ENCODE assay signal across 8 cellular contexts in the genomic region with DNA sequence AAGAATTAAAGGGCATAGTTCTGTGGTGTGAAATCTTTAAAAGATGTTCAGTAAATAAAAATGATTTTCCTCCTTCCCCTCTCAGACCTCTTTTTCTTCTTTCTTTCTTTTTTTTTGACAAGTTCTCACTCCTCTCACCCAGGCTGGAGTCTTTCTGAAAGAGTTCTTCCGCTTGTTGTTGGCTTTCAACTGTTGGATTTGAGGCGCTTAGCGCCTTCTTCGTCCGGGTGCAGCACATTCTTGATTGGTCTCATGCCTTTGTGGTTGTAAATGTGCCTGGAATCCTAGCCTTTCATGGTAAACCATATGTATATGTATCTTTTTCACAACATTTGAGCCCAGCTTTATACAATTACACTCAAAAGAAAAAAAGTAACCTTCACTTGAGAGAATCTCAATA. TPM values are rescaled to one million over a fixed set of nuclear protein-coding genes. Genes with fewer than 3 reads are reported as not detected.
A peak's percentile ranks its signal among the peaks of the same experiment; 100 is the strongest.
DNase-seq lines count a peak whose midpoint lies in the region; ATAC-seq and TF ChIP-seq lines count a peak whose summit lies in the region.

No MANE protein-coding gene starts in this region.

- DNase-seq in CD14-positive monocyte (ENCODE audit: low spot score) (no peak), LNCaP clone FGC (ENCODE audit: low read depth) (no peak), mesenteric fat pad (ENCODE audit: low spot score) (no peak)
- DNase-seq in central memory CD8-positive, alpha-beta T cell (ENCODE audit: low spot score in 2 of 2) = no peak
- no peak for DNase-seq in natural killer cell treated with Interleukin-12 subunit alpha and Interleukin-12 subunit beta and Interleukin-15 and Interleukin-18, amount 100 ng/mL, for 72 hours (ENCODE audit: low spot score)

- intact Hi-C loops in CD14-positive monocyte (cut with micrococcal nuclease) = loop anchor here (10.0 kb wide), 2 partner anchors 191 to 211 kb away; partner anchors contain the start of gene F5 (in 1 of the 2)

- peaks cover 18 to 21% of the 10 kb centered on the region in 2 donors for H3K36me3 Mint-ChIP-seq in CD14-positive monocyte
- peaks cover 14% of the 10 kb centered on the region for H3K36me3 Mint-ChIP-seq in central memory CD8-positive, alpha-beta T cell (ENCODE audit: insufficient read depth)
- H3K36me3 Mint-ChIP-seq in natural killer cell treated with Interleukin-12 subunit alpha and Interleukin-12 subunit beta and Interleukin-15 and Interleukin-18, amount 100 ng/mL, for 72 hours = peaks cover 20% of the 10 kb centered on the region

- ATAC-seq in central memory CD8-positive, alpha-beta T cell (replicated peaks; ENCODE audit: extremely low read depth, poor library complexity, severe bottlenecking) = no peak
- ATAC-seq in natural killer cell treated with Interleukin-12 subunit alpha and Interleukin-12 subunit beta and Interleukin-15 and Interleukin-18, amount 100 ng/mL, for 72 hours = no peak
- ATAC-seq in HG03025 (IDR thresholded peaks at IDR 0.05; ENCODE audit: low FRiP score, unreplicated experiment) = no peak
- no peak for ATAC-seq in HG03565 (IDR thresholded peaks at IDR 0.05; ENCODE audit: unreplicated experiment)
- ATAC-seq in HG03039 (IDR thresholded peaks at IDR 0.05; ENCODE audit: unreplicated experiment) = no peak

- H3K4me3 ChIP-seq in LNCaP clone FGC (ENCODE audit: low read depth, low read length) = peak overlapping the region; percentile 73

- H3K27me3 Mint-ChIP-seq in CD14-positive monocyte (ENCODE audit: low read depth in 3 of 3) = peaks cover 0 to 2% (median 0%) of the 10 kb centered on the region in 3 donors
- no peaks in the 10 kb centered on the region for H3K27me3 Mint-ChIP-seq in central memory CD8-positive, alpha-beta T cell
- no peaks in the 10 kb centered on the region for H3K27me3 Mint-ChIP-seq in natural killer cell treated with Interleukin-12 subunit alpha and Interleukin-12 subunit beta and Interleukin-15 and Interleukin-18, amount 100 ng/mL, for 72 hours

- H3K9me3 Mint-ChIP-seq in CD14-positive monocyte = no peaks in the 10 kb centered on the region
- no peaks in the 10 kb centered on the region for H3K9me3 Mint-ChIP-seq in central memory CD8-positive, alpha-beta T cell
- no peaks in the 10 kb centered on the region for H3K9me3 Mint-ChIP-seq in natural killer cell treated with Interleukin-12 subunit alpha and Interleukin-12 subunit beta and Interleukin-15 and Interleukin-18, amount 100 ng/mL, for 72 hours

- peak overlapping the region in 5 of 7 donors; percentile 12 to 100 (median 97) for H3K27ac Mint-ChIP-seq in CD14-positive monocyte
- peak overlapping the region; percentile 99 for H3K27ac Mint-ChIP-seq in central memory CD8-positive, alpha-beta T cell (ENCODE audit: low read depth)
- peak overlapping the region; percentile 90 to 100 for H3K27ac Mint-ChIP-seq in natural killer cell treated with Interleukin-12 subunit alpha and Interleukin-12 subunit beta and Interleukin-15 and Interleukin-18, amount 100 ng/mL, for 72 hours

- TF ChIP-seq CTCF in CD14-positive monocyte (IDR thresholded peaks at IDR 0.05) (no peak), LNCaP clone FGC (IDR thresholded peaks at IDR 0.05; ENCODE audit: control insufficient read depth, extremely low read depth, insufficient read depth) (no peak)

- peaks cover 26% of the 10 kb centered on the region for H3K4me1 Mint-ChIP-seq in CD14-positive monocyte
- peaks cover 46% of the 10 kb centered on the region for H3K4me1 Mint-ChIP-seq in central memory CD8-positive, alpha-beta T cell
- peaks cover 26 to 49% of the 10 kb centered on the region in 2 donors for H3K4me1 Mint-ChIP-seq in natural killer cell treated with Interleukin-12 subunit alpha and Interleukin-12 subunit beta and Interleukin-15 and Interleukin-18, amount 100 ng/mL, for 72 hours (ENCODE audit: low read depth in 2 of 2)

- H3K4me3 Mint-ChIP-seq in CD14-positive monocyte = peak overlapping the region; percentile 98 to 99
- H3K4me3 Mint-ChIP-seq in central memory CD8-positive, alpha-beta T cell = peak overlapping the region; percentile 99
- H3K4me3 Mint-ChIP-seq in natural killer cell treated with Interleukin-12 subunit alpha and Interleukin-12 subunit beta and Interleukin-15 and Interleukin-18, amount 100 ng/mL, for 72 hours = peak overlapping the region; percentile 96

RNA-seq across cellular contexts. Expression of gene METTL18, which starts 1.0 kb away (rescaled TPM):
- 1 to 10 TPM; 2.3 to 2.5 TPM for polyA plus RNA-seq in CD14-positive monocyte
- total RNA-seq in natural killer cell treated with Interleukin-12 subunit alpha and Interleukin-12 subunit beta and Interleukin-15 and Interleukin-18, amount 100 ng/mL, for 72 hours = 10 to 100 TPM in 1 of 2 donors, 1 to 10 TPM in 1; 7.9 to 10.5 TPM
- total RNA-seq in mesenteric fat pad = 4.0 TPM
